ENCODE assay signal across 1 cellular context in the genomic region with DNA sequence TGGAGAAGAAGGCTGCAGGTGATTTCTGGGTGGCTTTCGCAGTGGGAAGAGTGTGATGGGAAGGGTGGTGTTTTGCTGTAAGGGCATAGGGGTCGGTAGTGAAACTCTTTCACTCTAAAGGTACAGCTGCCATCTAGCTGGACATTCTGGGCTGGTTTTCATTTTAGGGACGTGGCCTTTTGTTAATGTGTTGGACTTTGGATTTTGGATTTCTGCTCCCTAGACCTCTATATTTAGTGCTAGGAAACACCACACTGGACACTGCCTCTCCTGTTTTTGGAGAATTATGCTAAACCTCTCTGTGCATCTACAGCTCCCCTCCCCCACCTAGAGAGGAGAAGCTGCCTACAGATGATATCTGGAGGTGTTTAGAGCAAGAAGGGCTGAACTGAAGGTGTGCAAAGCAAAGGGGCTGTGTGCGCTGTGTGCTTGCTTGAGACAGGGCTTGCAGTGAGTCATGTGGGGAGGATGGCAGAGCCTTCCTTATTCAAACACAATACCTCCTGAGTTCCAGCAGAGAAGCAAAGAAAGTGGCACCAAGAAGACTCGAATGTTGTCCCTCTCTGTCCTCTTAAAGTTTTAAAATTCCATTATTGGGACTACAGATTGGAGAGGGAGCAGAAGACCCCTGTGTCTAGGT.
TF ChIP-seq lines count a peak whose summit lies in the region.

No MANE protein-coding gene starts in this region.

TF ChIP-seq in K562, 482 proteins besides CTCF, POLR2A, EP300 and RAD21:
- TF ChIP-seq DNMT1 (IDR thresholded peaks at IDR 0.05) (no peak), ZNF431 (CRISPR knock-in tag; IDR thresholded peaks at IDR 0.05) (no peak), FOXA3 (CRISPR knock-in tag; conservative IDR thresholded peaks at IDR 0.05 in 1 of 2, IDR thresholded peaks at IDR 0.05 in 1 of 2) (no peak), CBFA2T3 (IDR thresholded peaks at IDR 0.05) (no peak), NCOA4 (IDR thresholded peaks at IDR 0.05; ENCODE audit: partially characterized antibody) (no peak)
- TF ChIP-seq, protein P1, sequence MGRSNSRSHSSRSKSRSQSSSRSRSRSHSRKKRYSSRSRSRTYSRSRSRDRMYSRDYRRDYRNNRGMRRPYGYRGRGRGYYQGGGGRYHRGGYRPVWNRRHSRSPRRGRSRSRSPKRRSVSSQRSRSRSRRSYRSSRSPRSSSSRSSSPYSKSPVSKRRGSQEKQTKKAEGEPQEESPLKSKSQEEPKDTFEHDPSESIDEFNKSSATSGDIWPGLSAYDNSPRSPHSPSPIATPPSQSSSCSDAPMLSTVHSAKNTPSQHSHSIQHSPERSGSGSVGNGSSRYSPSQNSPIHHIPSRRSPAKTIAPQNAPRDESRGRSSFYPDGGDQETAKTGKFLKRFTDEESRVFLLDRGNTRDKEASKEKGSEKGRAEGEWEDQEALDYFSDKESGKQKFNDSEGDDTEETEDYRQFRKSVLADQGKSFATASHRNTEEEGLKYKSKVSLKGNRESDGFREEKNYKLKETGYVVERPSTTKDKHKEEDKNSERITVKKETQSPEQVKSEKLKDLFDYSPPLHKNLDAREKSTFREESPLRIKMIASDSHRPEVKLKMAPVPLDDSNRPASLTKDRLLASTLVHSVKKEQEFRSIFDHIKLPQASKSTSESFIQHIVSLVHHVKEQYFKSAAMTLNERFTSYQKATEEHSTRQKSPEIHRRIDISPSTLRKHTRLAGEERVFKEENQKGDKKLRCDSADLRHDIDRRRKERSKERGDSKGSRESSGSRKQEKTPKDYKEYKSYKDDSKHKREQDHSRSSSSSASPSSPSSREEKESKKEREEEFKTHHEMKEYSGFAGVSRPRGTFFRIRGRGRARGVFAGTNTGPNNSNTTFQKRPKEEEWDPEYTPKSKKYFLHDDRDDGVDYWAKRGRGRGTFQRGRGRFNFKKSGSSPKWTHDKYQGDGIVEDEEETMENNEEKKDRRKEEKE (IDR thresholded peaks at IDR 0.05; ENCODE audit: borderline replicate concordance in 1 of 2, control insufficient read depth in 1 of 2, low read depth in 2 of 2, low read length in 1 of 2), result no peak
- TF ChIP-seq, protein P2, sequence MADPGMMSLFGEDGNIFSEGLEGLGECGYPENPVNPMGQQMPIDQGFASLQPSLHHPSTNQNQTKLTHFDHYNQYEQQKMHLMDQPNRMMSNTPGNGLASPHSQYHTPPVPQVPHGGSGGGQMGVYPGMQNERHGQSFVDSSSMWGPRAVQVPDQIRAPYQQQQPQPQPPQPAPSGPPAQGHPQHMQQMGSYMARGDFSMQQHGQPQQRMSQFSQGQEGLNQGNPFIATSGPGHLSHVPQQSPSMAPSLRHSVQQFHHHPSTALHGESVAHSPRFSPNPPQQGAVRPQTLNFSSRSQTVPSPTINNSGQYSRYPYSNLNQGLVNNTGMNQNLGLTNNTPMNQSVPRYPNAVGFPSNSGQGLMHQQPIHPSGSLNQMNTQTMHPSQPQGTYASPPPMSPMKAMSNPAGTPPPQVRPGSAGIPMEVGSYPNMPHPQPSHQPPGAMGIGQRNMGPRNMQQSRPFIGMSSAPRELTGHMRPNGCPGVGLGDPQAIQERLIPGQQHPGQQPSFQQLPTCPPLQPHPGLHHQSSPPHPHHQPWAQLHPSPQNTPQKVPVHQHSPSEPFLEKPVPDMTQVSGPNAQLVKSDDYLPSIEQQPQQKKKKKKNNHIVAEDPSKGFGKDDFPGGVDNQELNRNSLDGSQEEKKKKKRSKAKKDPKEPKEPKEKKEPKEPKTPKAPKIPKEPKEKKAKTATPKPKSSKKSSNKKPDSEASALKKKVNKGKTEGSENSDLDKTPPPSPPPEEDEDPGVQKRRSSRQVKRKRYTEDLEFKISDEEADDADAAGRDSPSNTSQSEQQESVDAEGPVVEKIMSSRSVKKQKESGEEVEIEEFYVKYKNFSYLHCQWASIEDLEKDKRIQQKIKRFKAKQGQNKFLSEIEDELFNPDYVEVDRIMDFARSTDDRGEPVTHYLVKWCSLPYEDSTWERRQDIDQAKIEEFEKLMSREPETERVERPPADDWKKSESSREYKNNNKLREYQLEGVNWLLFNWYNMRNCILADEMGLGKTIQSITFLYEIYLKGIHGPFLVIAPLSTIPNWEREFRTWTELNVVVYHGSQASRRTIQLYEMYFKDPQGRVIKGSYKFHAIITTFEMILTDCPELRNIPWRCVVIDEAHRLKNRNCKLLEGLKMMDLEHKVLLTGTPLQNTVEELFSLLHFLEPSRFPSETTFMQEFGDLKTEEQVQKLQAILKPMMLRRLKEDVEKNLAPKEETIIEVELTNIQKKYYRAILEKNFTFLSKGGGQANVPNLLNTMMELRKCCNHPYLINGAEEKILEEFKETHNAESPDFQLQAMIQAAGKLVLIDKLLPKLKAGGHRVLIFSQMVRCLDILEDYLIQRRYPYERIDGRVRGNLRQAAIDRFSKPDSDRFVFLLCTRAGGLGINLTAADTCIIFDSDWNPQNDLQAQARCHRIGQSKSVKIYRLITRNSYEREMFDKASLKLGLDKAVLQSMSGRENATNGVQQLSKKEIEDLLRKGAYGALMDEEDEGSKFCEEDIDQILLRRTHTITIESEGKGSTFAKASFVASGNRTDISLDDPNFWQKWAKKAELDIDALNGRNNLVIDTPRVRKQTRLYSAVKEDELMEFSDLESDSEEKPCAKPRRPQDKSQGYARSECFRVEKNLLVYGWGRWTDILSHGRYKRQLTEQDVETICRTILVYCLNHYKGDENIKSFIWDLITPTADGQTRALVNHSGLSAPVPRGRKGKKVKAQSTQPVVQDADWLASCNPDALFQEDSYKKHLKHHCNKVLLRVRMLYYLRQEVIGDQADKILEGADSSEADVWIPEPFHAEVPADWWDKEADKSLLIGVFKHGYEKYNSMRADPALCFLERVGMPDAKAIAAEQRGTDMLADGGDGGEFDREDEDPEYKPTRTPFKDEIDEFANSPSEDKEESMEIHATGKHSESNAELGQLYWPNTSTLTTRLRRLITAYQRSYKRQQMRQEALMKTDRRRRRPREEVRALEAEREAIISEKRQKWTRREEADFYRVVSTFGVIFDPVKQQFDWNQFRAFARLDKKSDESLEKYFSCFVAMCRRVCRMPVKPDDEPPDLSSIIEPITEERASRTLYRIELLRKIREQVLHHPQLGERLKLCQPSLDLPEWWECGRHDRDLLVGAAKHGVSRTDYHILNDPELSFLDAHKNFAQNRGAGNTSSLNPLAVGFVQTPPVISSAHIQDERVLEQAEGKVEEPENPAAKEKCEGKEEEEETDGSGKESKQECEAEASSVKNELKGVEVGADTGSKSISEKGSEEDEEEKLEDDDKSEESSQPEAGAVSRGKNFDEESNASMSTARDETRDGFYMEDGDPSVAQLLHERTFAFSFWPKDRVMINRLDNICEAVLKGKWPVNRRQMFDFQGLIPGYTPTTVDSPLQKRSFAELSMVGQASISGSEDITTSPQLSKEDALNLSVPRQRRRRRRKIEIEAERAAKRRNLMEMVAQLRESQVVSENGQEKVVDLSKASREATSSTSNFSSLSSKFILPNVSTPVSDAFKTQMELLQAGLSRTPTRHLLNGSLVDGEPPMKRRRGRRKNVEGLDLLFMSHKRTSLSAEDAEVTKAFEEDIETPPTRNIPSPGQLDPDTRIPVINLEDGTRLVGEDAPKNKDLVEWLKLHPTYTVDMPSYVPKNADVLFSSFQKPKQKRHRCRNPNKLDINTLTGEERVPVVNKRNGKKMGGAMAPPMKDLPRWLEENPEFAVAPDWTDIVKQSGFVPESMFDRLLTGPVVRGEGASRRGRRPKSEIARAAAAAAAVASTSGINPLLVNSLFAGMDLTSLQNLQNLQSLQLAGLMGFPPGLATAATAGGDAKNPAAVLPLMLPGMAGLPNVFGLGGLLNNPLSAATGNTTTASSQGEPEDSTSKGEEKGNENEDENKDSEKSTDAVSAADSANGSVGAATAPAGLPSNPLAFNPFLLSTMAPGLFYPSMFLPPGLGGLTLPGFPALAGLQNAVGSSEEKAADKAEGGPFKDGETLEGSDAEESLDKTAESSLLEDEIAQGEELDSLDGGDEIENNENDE (IDR thresholded peaks at IDR 0.05; ENCODE audit: low read depth, low read length), result no peak
TF ChIP-seq in K562: peak in this region for 0.
